24 cellular contexts compared by ENCODE assay signal in the genomic region with DNA sequence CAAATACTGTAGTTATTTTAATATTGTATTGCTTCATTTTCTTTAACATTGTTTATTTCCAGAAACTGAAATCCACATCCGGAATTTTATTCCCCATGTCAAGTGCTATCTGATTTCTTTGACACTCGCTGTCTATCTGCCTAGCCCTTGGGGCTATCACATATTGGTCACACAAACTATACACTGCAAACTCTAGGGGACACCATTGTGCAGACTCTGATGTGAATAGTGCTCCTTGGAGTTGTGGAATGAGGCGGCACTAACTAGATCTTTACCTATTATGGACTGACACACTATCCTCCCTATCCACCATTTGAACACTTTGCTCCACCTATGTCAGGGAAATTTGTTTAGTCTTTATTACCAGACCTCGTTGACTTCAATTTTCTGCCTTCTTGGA.
DNase-seq lines count a peak whose midpoint lies in the region; ATAC-seq and TF ChIP-seq lines count a peak whose summit lies in the region.
"Had no signal": no experiment of that assay in that cellular context is flagged by ENCODE, and none has a peak within 500 bp of the region (broad histone marks: within the 10 kb centered on the region; RNA-seq: fewer than 3 reads in every experiment).

No MANE protein-coding gene starts in this region.

- H3K36me3 ChIP-seq in mammary epithelial cell (ENCODE audit: insufficient read depth, low read length) (no peaks in the 10 kb centered on the region), upper lobe of right lung (no peaks in the 10 kb centered on the region)
- H3K36me3 ChIP-seq: gastrocnemius medialis, left ventricle myocardium inferior, upper lobe of left lung had no signal

- H3K4me1 ChIP-seq in mammary epithelial cell (ENCODE audit: insufficient read depth, low read length) (no peaks in the 10 kb centered on the region), upper lobe of right lung (no peaks in the 10 kb centered on the region)
- H3K4me1 ChIP-seq: gastrocnemius medialis, left ventricle myocardium inferior, upper lobe of left lung had no signal

- no TSS peak for BruUV-seq in mammary epithelial cell (replicated peaks; lab: Mats Ljungman, UMichigan)

- no peak overlapping the region for H3K4me3 ChIP-seq in mammary epithelial cell (replicated peaks in 1 of 3; ENCODE audit: insufficient read depth in 1 of 3, low read depth in 2 of 3, low read length in 3 of 3)
- no peak overlapping the region for H3K4me3 ChIP-seq in upper lobe of right lung
- H3K4me3 ChIP-seq: gastrocnemius medialis, left ventricle myocardium inferior, skin epidermis, upper lobe of left lung had no signal

- in situ Hi-C loops in mammary epithelial cell (cut with MboI; ENCODE audit: low sequenced_read_pairs in 2 of 2): no loop called here

- no peak overlapping the region for H3K9ac ChIP-seq in mammary epithelial cell (ENCODE audit: insufficient read depth, low read length)

- no peak overlapping the region for H3K4me2 ChIP-seq in mammary epithelial cell (ENCODE audit: insufficient read depth, low read depth, low read length)

- no peak overlapping the region for H2AFZ ChIP-seq in mammary epithelial cell (ENCODE audit: low read depth, low read length)

- intact Hi-C loops in mammary epithelial cell (cut with micrococcal nuclease): loop anchor here (5.0 kb wide), 1 partner anchor 1120 kb away; no protein-coding TSS in a partner anchor
- intact Hi-C loops in upper lobe of right lung (cut with DNase I): no loop called here

- H3K27me3 ChIP-seq in mammary epithelial cell (ENCODE audit: insufficient read depth, low read length) (no peaks in the 10 kb centered on the region), upper lobe of right lung (no peaks in the 10 kb centered on the region)
- H3K27me3 ChIP-seq: gastrocnemius medialis, upper lobe of left lung had no signal

- WGBS in mammary epithelial cell (ENCODE audit: low coverage, missing lambda C conversion rate): 16% methylated on average over 4 of the region's 4 CpGs

- TF ChIP-seq CTCF in mammary epithelial cell (conservative IDR thresholded peaks at IDR 0.05 in 1 of 2, IDR thresholded peaks at IDR 0.05 in 1 of 2; ENCODE audit: extremely low read depth in 1 of 2, insufficient read depth in 1 of 2, low read depth in 1 of 2, low read length in 2 of 2) (peak in 1 of 2 donors; percentile 38), upper lobe of right lung (IDR thresholded peaks at IDR 0.05) (no peak)

- dilution Hi-C loops in mammary epithelial cell (cut with HindIII; ENCODE audit: low sequenced_read_pairs): no loop called here

- ATAC-seq in esophagus mucosa (no peak), upper lobe of right lung (no peak)
- ATAC-seq: activated T-helper 17 cell treated with anti-CD3 and anti-CD28 coated beads, Interleukin-2, amount 50 U/mL, for 72 hours; gastrocnemius medialis; naive thymus-derived CD8-positive, alpha-beta T cell had no signal

- H3K9me3 ChIP-seq in mammary epithelial cell (replicated peaks; ENCODE audit: insufficient read depth, low read length) (no peaks in the 10 kb centered on the region), upper lobe of right lung (no peaks in the 10 kb centered on the region)
- H3K9me3 ChIP-seq: gastrocnemius medialis, left ventricle myocardium inferior, upper lobe of left lung had no signal

- CTCF ChIA-PET in mammary epithelial cell (lab: Charles Lee; ENCODE audit: low non-redundant PET): no interaction called here

- DNase-seq in SHP77 treated with DMSO at 0.1 percent for 48 hours (lab: John Stamatoyannopoulos, UW): peak; percentile 1
- no peak for DNase-seq in SHP77 (lab: John Stamatoyannopoulos, UW)
- peak; percentile 25 for DNase-seq in NCI-H460 (ENCODE audit: extremely low read depth, low read depth)
- peak; percentile 4 for DNase-seq in mammary epithelial cell
- DNase-seq in hepatic stellate cell (ENCODE audit: low spot score): no peak
- no peak for DNase-seq in activated CD4-positive, CD25-positive, alpha-beta regulatory T cell (lab: John Stamatoyannopoulos, UW)
- DNase-seq in upper lobe of right lung: no peak
- DNase-seq: activated B cell treated with CpG ODN at 0.5 μM for 24 hours; activated CD4-positive, alpha-beta T cell treated with anti-CD3 and anti-CD28 coated beads, Interleukin-2, amount 50 U/mL, for 4 hours; cerebellar nuclear complex; gastrocnemius medialis; hippocampal formation; left ventricle myocardium inferior; midbrain; naive thymus-derived CD8-positive, alpha-beta T cell; NCI-H1092; NCI-H2081; NCI-H510A; T1000; upper lobe of left lung had no signal

- H4K20me1 ChIP-seq in mammary epithelial cell (ENCODE audit: insufficient read depth, low read length): no peaks in the 10 kb centered on the region

- H3K27ac ChIP-seq in mammary epithelial cell (ENCODE audit: insufficient read depth, low read depth, low read length) (no peak overlapping the region), upper lobe of right lung (no peak overlapping the region)
- H3K27ac ChIP-seq: C4-2B, gastrocnemius medialis, left ventricle myocardium inferior, skin epidermis, upper lobe of left lung had no signal

- no peaks in the 10 kb centered on the region for H3K79me2 ChIP-seq in mammary epithelial cell (ENCODE audit: insufficient read depth, low read length)

Comparison
In these comparisons a context has a peak if more than half of its experiments do, and no peak if none do; other contexts are left out.
1. DNase-seq: peak in SHP77 treated with DMSO at 0.1 percent for 48 hours (single experiment), NCI-H460 (single experiment) and mammary epithelial cell (single experiment); none in SHP77 (0 of 2), hepatic stellate cell (single experiment), activated CD4-positive, CD25-positive, alpha-beta regulatory T cell (0 of 4) and upper lobe of right lung (single experiment).